8 cellular contexts compared by ENCODE assay signal in the genomic region with DNA sequence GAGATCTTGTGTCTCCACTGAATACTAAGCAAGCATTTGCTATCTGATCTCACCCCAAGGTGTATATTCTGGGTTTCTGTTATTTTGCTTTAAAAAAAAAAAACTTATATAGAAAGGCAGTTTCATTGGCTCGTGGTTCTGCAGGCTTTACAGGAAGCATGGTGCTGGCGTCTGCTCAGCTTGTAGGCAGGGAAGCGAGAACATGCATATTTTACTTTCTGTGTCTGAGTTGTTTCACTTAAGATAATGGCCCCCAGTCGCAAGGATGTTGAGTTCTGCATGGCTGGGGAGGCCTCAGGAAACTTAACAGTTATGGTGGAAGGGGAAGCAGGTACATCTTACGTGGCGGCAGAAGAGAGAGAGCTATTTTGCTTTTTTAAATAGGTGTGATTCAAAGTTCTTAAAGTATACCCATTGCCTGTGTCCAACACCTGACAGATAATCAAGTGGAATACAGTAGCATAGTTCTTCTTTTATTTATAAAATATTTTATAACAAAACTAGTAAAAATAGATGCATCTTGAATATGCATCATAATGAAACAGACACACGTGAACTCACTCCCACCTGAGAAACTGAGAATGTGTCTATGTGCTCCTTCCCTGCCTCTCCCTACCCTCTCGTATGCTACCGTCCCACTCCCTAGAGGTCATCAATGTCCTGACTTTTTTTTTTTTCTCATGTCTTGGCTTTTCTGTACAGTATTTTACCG. TPM values are rescaled to one million over a fixed set of nuclear protein-coding genes. Genes with fewer than 3 reads are reported as not detected.
DNase-seq lines count a peak whose midpoint lies in the region; ATAC-seq and TF ChIP-seq lines count a peak whose summit lies in the region.

No MANE protein-coding gene starts in this region.

- peak overlapping the region; percentile 92 for H3K4me3 Mint-ChIP-seq in activated T-helper 2 cell treated with anti-CD3 and anti-CD28 coated beads, Interferon-gamma antibody, Interleukin-2, Interleukin-4, amounts not matched to agents 10 μg/mL and 5 μg/mL and 100 μg/mL, durations not matched to agents 14 hours and 24 hours and 36 hours (ENCODE audit: low read depth)
- peak overlapping the region; percentile 79 for H3K4me3 Mint-ChIP-seq in natural killer cell treated with Interleukin-12 subunit alpha and Interleukin-12 subunit beta and Interleukin-15 and Interleukin-18, amount 100 ng/mL, for 72 hours

- H3K9ac ChIP-seq in colonic mucosa (ENCODE audit: low read depth in 2 of 2, low read length in 2 of 2), result no peak overlapping the region

- H3K4me3 ChIP-seq in colonic mucosa, result no peak overlapping the region

- H3K4me1 ChIP-seq in colonic mucosa, result peaks cover 8% of the 10 kb centered on the region

- intact Hi-C loops in activated T-helper 2 cell treated with anti-CD3 and anti-CD28 coated beads, Interferon-gamma antibody, Interleukin-2, Interleukin-4, amounts not matched to agents 10 μg/mL and 5 μg/mL and 100 μg/mL, durations not matched to agents 14 hours and 24 hours and 36 hours (cut with micrococcal nuclease), result loop anchor here (1.0 to 10.0 kb wide), 4 partner anchors 15 to 366 kb away; a partner anchor contains a TSS
- intact Hi-C loops in colonic mucosa (cut with DNase I), result loop anchor here (10.0 kb wide), 1 partner anchor 196 kb away; no protein-coding TSS in a partner anchor

- TF ChIP-seq CTCF in colonic mucosa (IDR thresholded peaks at IDR 0.05), result no peak

- H3K27ac ChIP-seq in colonic mucosa, result no peak overlapping the region

- H3K36me3 ChIP-seq in colonic mucosa, result no peaks in the 10 kb centered on the region

- H3K27me3 Mint-ChIP-seq in activated T-helper 2 cell treated with anti-CD3 and anti-CD28 coated beads, Interferon-gamma antibody, Interleukin-2, Interleukin-4, amounts not matched to agents 10 μg/mL and 5 μg/mL and 100 μg/mL, durations not matched to agents 14 hours and 24 hours and 36 hours (ENCODE audit: low read depth), result no peaks in the 10 kb centered on the region
- no peaks in the 10 kb centered on the region for H3K27me3 Mint-ChIP-seq in natural killer cell treated with Interleukin-12 subunit alpha and Interleukin-12 subunit beta and Interleukin-15 and Interleukin-18, amount 100 ng/mL, for 72 hours

- no peak for DNase-seq in activated T-helper 2 cell treated with anti-CD3 and anti-CD28 coated beads, Interferon-gamma antibody, Interleukin-2, Interleukin-4, amounts not matched to agents 10 μg/mL and 5 μg/mL and 100 μg/mL, durations not matched to agents 14 hours and 24 hours and 36 hours (ENCODE audit: low spot score)
- no peak for DNase-seq in natural killer cell treated with Interleukin-12 subunit alpha and Interleukin-12 subunit beta and Interleukin-15 and Interleukin-18, amount 100 ng/mL, for 72 hours (ENCODE audit: low spot score)
- DNase-seq in colonic mucosa (no peak), KBM-7 (no peak), kidney glomerular epithelial cell (lab: John Stamatoyannopoulos, UW) (no peak)

- in situ Hi-C loops in KBM-7 (cut with MboI; ENCODE audit: low pct_unique_long_range_greater_than_20kb, low sequenced_read_pairs), result no loop called here

- no peaks in the 10 kb centered on the region for H3K27me3 ChIP-seq in colonic mucosa

- H3K4me1 Mint-ChIP-seq in activated T-helper 2 cell treated with anti-CD3 and anti-CD28 coated beads, Interferon-gamma antibody, Interleukin-2, Interleukin-4, amounts not matched to agents 10 μg/mL and 5 μg/mL and 100 μg/mL, durations not matched to agents 14 hours and 24 hours and 36 hours (ENCODE audit: low read depth), result peaks cover 30% of the 10 kb centered on the region
- peaks cover 16 to 24% of the 10 kb centered on the region in 2 donors for H3K4me1 Mint-ChIP-seq in natural killer cell treated with Interleukin-12 subunit alpha and Interleukin-12 subunit beta and Interleukin-15 and Interleukin-18, amount 100 ng/mL, for 72 hours (ENCODE audit: low read depth in 2 of 2)

- no peaks in the 10 kb centered on the region for H3K9me3 Mint-ChIP-seq in activated T-helper 2 cell treated with anti-CD3 and anti-CD28 coated beads, Interferon-gamma antibody, Interleukin-2, Interleukin-4, amounts not matched to agents 10 μg/mL and 5 μg/mL and 100 μg/mL, durations not matched to agents 14 hours and 24 hours and 36 hours
- H3K9me3 Mint-ChIP-seq in natural killer cell treated with Interleukin-12 subunit alpha and Interleukin-12 subunit beta and Interleukin-15 and Interleukin-18, amount 100 ng/mL, for 72 hours, result no peaks in the 10 kb centered on the region

- H3K36me3 Mint-ChIP-seq in activated T-helper 2 cell treated with anti-CD3 and anti-CD28 coated beads, Interferon-gamma antibody, Interleukin-2, Interleukin-4, amounts not matched to agents 10 μg/mL and 5 μg/mL and 100 μg/mL, durations not matched to agents 14 hours and 24 hours and 36 hours (ENCODE audit: low read depth), result no peaks in the 10 kb centered on the region
- H3K36me3 Mint-ChIP-seq in natural killer cell treated with Interleukin-12 subunit alpha and Interleukin-12 subunit beta and Interleukin-15 and Interleukin-18, amount 100 ng/mL, for 72 hours, result no peaks in the 10 kb centered on the region

- H3K27ac Mint-ChIP-seq in activated T-helper 2 cell treated with anti-CD3 and anti-CD28 coated beads, Interferon-gamma antibody, Interleukin-2, Interleukin-4, amounts not matched to agents 10 μg/mL and 5 μg/mL and 100 μg/mL, durations not matched to agents 14 hours and 24 hours and 36 hours, result peak overlapping the region; percentile 99
- peak overlapping the region; percentile 73 to 85 for H3K27ac Mint-ChIP-seq in natural killer cell treated with Interleukin-12 subunit alpha and Interleukin-12 subunit beta and Interleukin-15 and Interleukin-18, amount 100 ng/mL, for 72 hours

- ATAC-seq in GM18498 (IDR thresholded peaks at IDR 0.05; ENCODE audit: unreplicated experiment) (peak; percentile 31), HG02852 (IDR thresholded peaks at IDR 0.05; ENCODE audit: unreplicated experiment) (peak; percentile 22)
- no peak for ATAC-seq in natural killer cell treated with Interleukin-12 subunit alpha and Interleukin-12 subunit beta and Interleukin-15 and Interleukin-18, amount 100 ng/mL, for 72 hours
- no peak for ATAC-seq in activated CD4-positive, CD25-positive, alpha-beta regulatory T cell treated with anti-CD3 and anti-CD28 coated beads, Interleukin-2, amount 50 U/mL, for 24 hours

- H3K9me3 ChIP-seq in colonic mucosa, result no peaks in the 10 kb centered on the region

RNA-seq across cellular contexts. Expression of a gene that starts 15.4 kb away (rescaled TPM):
- total RNA-seq in activated T-helper 2 cell treated with anti-CD3 and anti-CD28 coated beads, Interferon-gamma antibody, Interleukin-2, Interleukin-4, amounts not matched to agents 10 μg/mL and 5 μg/mL and 100 μg/mL, durations not matched to agents 14 hours and 24 hours and 36 hours, result 75.4 and 84.4 TPM in 2 replicates
- 10 to 100 TPM; 67.2 to 83.5 TPM for total RNA-seq in natural killer cell treated with Interleukin-12 subunit alpha and Interleukin-12 subunit beta and Interleukin-15 and Interleukin-18, amount 100 ng/mL, for 72 hours
- total RNA-seq in colonic mucosa, result 100 to 1,000 TPM in 1 of 2 donors, 10 to 100 TPM in 1; 97.4 to 109 TPM

Comparison
In these comparisons a context has a peak if more than half of its experiments do, and no peak if none do; other contexts are left out.
1. ATAC-seq: peak in GM18498 (single experiment) and HG02852 (single experiment); none in natural killer cell treated with Interleukin-12 subunit alpha and Interleukin-12 subunit beta and Interleukin-15 and Interleukin-18, amount 100 ng/mL, for 72 hours (0 of 2) and activated CD4-positive, CD25-positive, alpha-beta regulatory T cell treated with anti-CD3 and anti-CD28 coated beads, Interleukin-2, amount 50 U/mL, for 24 hours (0 of 2).